17 cellular contexts compared by ENCODE assay signal in the genomic region with DNA sequence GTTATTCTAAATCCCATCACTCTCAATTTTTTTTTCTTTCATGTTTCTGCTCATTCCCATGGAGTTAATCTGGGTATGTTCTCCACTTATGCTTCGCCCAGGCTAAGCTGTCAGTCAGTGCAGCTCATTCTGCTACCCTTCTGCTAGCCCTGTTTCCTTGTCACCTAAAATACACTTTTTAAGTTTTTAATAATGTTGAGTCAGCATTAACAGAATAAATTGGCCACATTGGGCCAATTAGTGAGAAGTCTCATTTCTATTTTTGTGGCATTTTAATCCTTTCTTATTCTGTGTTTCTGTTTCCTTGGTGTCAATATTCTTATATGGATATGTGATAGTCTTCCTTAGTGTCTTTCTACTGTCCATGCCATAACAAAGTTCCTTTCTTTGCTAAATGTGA.
DNase-seq lines count a peak whose midpoint lies in the region; ATAC-seq and TF ChIP-seq lines count a peak whose summit lies in the region.
"Had no signal": no experiment of that assay in that cellular context is flagged by ENCODE, and none has a peak within 500 bp of the region (broad histone marks: within the 10 kb centered on the region; RNA-seq: fewer than 3 reads in every experiment).

No MANE protein-coding gene starts in this region.

- no peak overlapping the region for H3K23ac ChIP-seq in IMR-90 (ENCODE audit: low read depth, low read length)
- H3K23ac ChIP-seq in mesendoderm (ENCODE audit: low read length): no peak overlapping the region

- H3K18ac ChIP-seq in IMR-90 (ENCODE audit: low read depth, low read length): no peak overlapping the region
- no peak overlapping the region for H3K18ac ChIP-seq in mesendoderm (ENCODE audit: low read length)

- H3K4me1 ChIP-seq in IMR-90 (ENCODE audit: control insufficient read depth, insufficient read depth, low read length): no peaks in the 10 kb centered on the region
- H3K4me1 ChIP-seq in mesendoderm (ENCODE audit: control insufficient read depth, low read depth, low read length): no peaks in the 10 kb centered on the region
- H3K4me1 ChIP-seq: BLaER1, Caco-2, HAP-1 had no signal

- H3K4ac ChIP-seq in IMR-90 (ENCODE audit: low read depth, low read length): no peak overlapping the region
- H3K4ac ChIP-seq in mesendoderm (ENCODE audit: low read depth, low read length): no peak overlapping the region

- peak overlapping the region; percentile 52 for H3K27ac Mint-ChIP-seq in activated T-helper 1 cell treated with anti-CD3 and anti-CD28 coated beads, Interleukin-12 subunit alpha, Interleukin-12 subunit beta, Interleukin-2, Interleukin-4 antibody, amounts not matched to agents 30 ng/mL and 10 ng/mL and 1 ng/mL, durations not matched to agents 14 hours and 24 hours and 36 hours
- peak overlapping the region; percentile 72 for H3K27ac Mint-ChIP-seq in glutamatergic neuron (ENCODE audit: unreplicated experiment)
- H3K27ac Mint-ChIP-seq: B cell; CD4-positive, CD25-positive, alpha-beta regulatory T cell; CD8-positive, alpha-beta T cell; GM23338; HFFc6 had no signal

- H3K79me1 ChIP-seq in IMR-90 (ENCODE audit: low read depth in 1 of 2, low read length in 2 of 2) (no peaks in the 10 kb centered on the region), mesendoderm (ENCODE audit: low read length) (no peaks in the 10 kb centered on the region)

- H4K8ac ChIP-seq in IMR-90 (ENCODE audit: low read depth in 2 of 2, low read length in 2 of 2): no peak overlapping the region
- H4K8ac ChIP-seq in mesendoderm (ENCODE audit: low read depth, low read length): no peak overlapping the region

- H3K56ac ChIP-seq in IMR-90 (ENCODE audit: extremely low read depth, insufficient read depth, low read length): no peak overlapping the region
- no peak overlapping the region for H3K56ac ChIP-seq in mesendoderm (ENCODE audit: low read length)

- no peak for TF ChIP-seq RAD21 in IMR-90 (IDR thresholded peaks at IDR 0.05; ENCODE audit: low read length)

- H3K4me2 ChIP-seq in IMR-90 (ENCODE audit: low read depth, low read length) (no peak overlapping the region), mesendoderm (ENCODE audit: low read length) (no peak overlapping the region)
- H3K4me2 ChIP-seq: BLaER1, GM23338 had no signal

- in situ Hi-C loops in IMR-90 (cut with MboI; ENCODE audit: low sequenced_read_pairs): no loop called here

- H4K5ac ChIP-seq in IMR-90 (ENCODE audit: low read depth, low read length): no peak overlapping the region
- no peak overlapping the region for H4K5ac ChIP-seq in mesendoderm (ENCODE audit: low read length)

- dilution Hi-C loops in IMR-90 (cut with HindIII; ENCODE audit: low sequenced_read_pairs, unreplicated experiment): no loop called here

- H3K79me2 ChIP-seq in mesendoderm (ENCODE audit: control insufficient read depth, insufficient read depth, low read length): no peaks in the 10 kb centered on the region

- no peaks in the 10 kb centered on the region for H3K36me3 Mint-ChIP-seq in activated T-helper 1 cell treated with anti-CD3 and anti-CD28 coated beads, Interleukin-12 subunit alpha, Interleukin-12 subunit beta, Interleukin-2, Interleukin-4 antibody, amounts not matched to agents 30 ng/mL and 10 ng/mL and 1 ng/mL, durations not matched to agents 14 hours and 24 hours and 36 hours (ENCODE audit: low read depth)
- peaks cover under 1% of the 10 kb centered on the region for H3K36me3 Mint-ChIP-seq in glutamatergic neuron (ENCODE audit: unreplicated experiment)
- H3K36me3 Mint-ChIP-seq: CD8-positive, alpha-beta T cell had no signal

- H2AK5ac ChIP-seq in IMR-90 (ENCODE audit: low read depth, low read length) (no peak overlapping the region), mesendoderm (ENCODE audit: low read length) (no peak overlapping the region)

- H3K9me1 ChIP-seq in IMR-90 (ENCODE audit: insufficient read depth, low read length): no peaks in the 10 kb centered on the region

- no peak overlapping the region for H2AK9ac ChIP-seq in IMR-90 (replicated peaks; ENCODE audit: low read depth, low read length, poor library complexity)

- H3K27ac ChIP-seq in IMR-90 (ENCODE audit: insufficient read depth, low read length) (no peak overlapping the region), mesendoderm (ENCODE audit: low read depth, low read length) (no peak overlapping the region)
- H3K27ac ChIP-seq: BLaER1, C4-2B had no signal

- no peak overlapping the region for H4K91ac ChIP-seq in IMR-90 (ENCODE audit: insufficient read depth, low read depth, low read length)

- no peaks in the 10 kb centered on the region for H3K36me3 ChIP-seq in IMR-90 (ENCODE audit: control insufficient read depth, insufficient read depth, low read length)
- no peaks in the 10 kb centered on the region for H3K36me3 ChIP-seq in mesendoderm (ENCODE audit: control insufficient read depth, insufficient read depth, low read length)
- H3K36me3 ChIP-seq: BLaER1, HAP-1 had no signal

- no peak overlapping the region for H3K14ac ChIP-seq in IMR-90 (replicated peaks; ENCODE audit: low read depth, low read length)

- no peak overlapping the region for H3K4me3 Mint-ChIP-seq in activated T-helper 1 cell treated with anti-CD3 and anti-CD28 coated beads, Interleukin-12 subunit alpha, Interleukin-12 subunit beta, Interleukin-2, Interleukin-4 antibody, amounts not matched to agents 30 ng/mL and 10 ng/mL and 1 ng/mL, durations not matched to agents 14 hours and 24 hours and 36 hours
- H3K4me3 Mint-ChIP-seq in glutamatergic neuron (ENCODE audit: unreplicated experiment): no peak overlapping the region
- H3K4me3 Mint-ChIP-seq: B cell; CD4-positive, CD25-positive, alpha-beta regulatory T cell; CD8-positive, alpha-beta T cell; GM23338; HFFc6 had no signal

- H2BK20ac ChIP-seq in IMR-90 (ENCODE audit: low read depth, low read length): no peak overlapping the region

- no peak for ATAC-seq in IMR-90 (ENCODE audit: low read depth)
- ATAC-seq: CD8-positive, alpha-beta T cell; GM23338 had no signal

- no peaks in the 10 kb centered on the region for H3K9me3 ChIP-seq in IMR-90 (ENCODE audit: control insufficient read depth, insufficient read depth, low read length)
- H3K9me3 ChIP-seq: BLaER1, Caco-2, HAP-1 had no signal

- no peaks in the 10 kb centered on the region for H3K27me3 Mint-ChIP-seq in activated T-helper 1 cell treated with anti-CD3 and anti-CD28 coated beads, Interleukin-12 subunit alpha, Interleukin-12 subunit beta, Interleukin-2, Interleukin-4 antibody, amounts not matched to agents 30 ng/mL and 10 ng/mL and 1 ng/mL, durations not matched to agents 14 hours and 24 hours and 36 hours (ENCODE audit: insufficient read depth)
- peaks cover 2% of the 10 kb centered on the region for H3K27me3 Mint-ChIP-seq in glutamatergic neuron (ENCODE audit: unreplicated experiment)
- H3K27me3 Mint-ChIP-seq: B cell; CD4-positive, CD25-positive, alpha-beta regulatory T cell had no signal

- no TSS peak for BruUV-seq in IMR-90 (replicated peaks; lab: Mats Ljungman, UMichigan)

- no peak for TF ChIP-seq CTCF in IMR-90 (conservative IDR thresholded peaks at IDR 0.05; ENCODE audit: low read depth, low read length)
- TF ChIP-seq CTCF in glutamatergic neuron (IDR thresholded peaks at IDR 0.05; ENCODE audit: partially characterized antibody, unreplicated experiment): no peak

- H2BK120ac ChIP-seq in IMR-90 (ENCODE audit: low read depth, low read length) (no peak overlapping the region), mesendoderm (ENCODE audit: low read depth, low read length) (no peak overlapping the region)

- H2BK5ac ChIP-seq in IMR-90 (ENCODE audit: low read depth, low read length, poor library complexity, severe bottlenecking) (no peak overlapping the region), mesendoderm (ENCODE audit: low read length) (no peak overlapping the region)

- peaks cover 21% of the 10 kb centered on the region for H3K9me3 Mint-ChIP-seq in activated T-helper 1 cell treated with anti-CD3 and anti-CD28 coated beads, Interleukin-12 subunit alpha, Interleukin-12 subunit beta, Interleukin-2, Interleukin-4 antibody, amounts not matched to agents 30 ng/mL and 10 ng/mL and 1 ng/mL, durations not matched to agents 14 hours and 24 hours and 36 hours
- peaks cover 3% of the 10 kb centered on the region for H3K9me3 Mint-ChIP-seq in glutamatergic neuron (ENCODE audit: unreplicated experiment)
- H3K9me3 Mint-ChIP-seq: GM23338 had no signal

- H3K4me3 ChIP-seq in IMR-90 (ENCODE audit: insufficient read depth, low read depth, low read length) (no peak overlapping the region), mesendoderm (ENCODE audit: low read length) (no peak overlapping the region)
- H3K4me3 ChIP-seq: BLaER1, GM23338, HAP-1 had no signal

- DNase-seq in IMR-90: no peak
- no peak for DNase-seq in activated T-helper 1 cell treated with anti-CD3 and anti-CD28 coated beads, Interleukin-12 subunit alpha, Interleukin-12 subunit beta, Interleukin-2, Interleukin-4 antibody, amounts not matched to agents 30 ng/mL and 10 ng/mL and 1 ng/mL, durations not matched to agents 14 hours and 24 hours and 36 hours (ENCODE audit: low spot score)
- no peak for DNase-seq in glutamatergic neuron
- no peak for DNase-seq in amniotic stem cell (lab: John Stamatoyannopoulos, UW)
- DNase-seq in activated CD4-positive, alpha-beta T cell treated with anti-CD3 and anti-CD28 coated beads, Interleukin-2, amount 50 U/mL, for 4 hours: no peak
- DNase-seq in mesendoderm: no peak
- DNase-seq: Caco-2; CD4-positive, CD25-positive, alpha-beta regulatory T cell; CD8-positive, alpha-beta T cell; DMS153; DND-41; HFFc6 had no signal

- no peaks in the 10 kb centered on the region for H3K4me1 Mint-ChIP-seq in activated T-helper 1 cell treated with anti-CD3 and anti-CD28 coated beads, Interleukin-12 subunit alpha, Interleukin-12 subunit beta, Interleukin-2, Interleukin-4 antibody, amounts not matched to agents 30 ng/mL and 10 ng/mL and 1 ng/mL, durations not matched to agents 14 hours and 24 hours and 36 hours (ENCODE audit: low read depth)
- peaks cover 19% of the 10 kb centered on the region for H3K4me1 Mint-ChIP-seq in glutamatergic neuron (ENCODE audit: low read depth, unreplicated experiment)
- H3K4me1 Mint-ChIP-seq: B cell; CD4-positive, CD25-positive, alpha-beta regulatory T cell; GM23338 had no signal

- H4K20me1 ChIP-seq in IMR-90 (ENCODE audit: insufficient read depth, low read length): no peaks in the 10 kb centered on the region
- H4K20me1 ChIP-seq: BLaER1 had no signal

- no peak overlapping the region for H2AFZ ChIP-seq in IMR-90 (replicated peaks; ENCODE audit: low read length, poor library complexity)
- H2AFZ ChIP-seq: GM23338 had no signal

- intact Hi-C loops in IMR-90 (cut with micrococcal nuclease): no loop called here
- intact Hi-C loops in activated T-helper 1 cell treated with anti-CD3 and anti-CD28 coated beads, Interleukin-12 subunit alpha, Interleukin-12 subunit beta, Interleukin-2, Interleukin-4 antibody, amounts not matched to agents 30 ng/mL and 10 ng/mL and 1 ng/mL, durations not matched to agents 14 hours and 24 hours and 36 hours (cut with micrococcal nuclease): no loop called here

- CTCF ChIA-PET in IMR-90 (lab: Yijun Ruan, JAX): no interaction called here

- WGBS in IMR-90 (ENCODE audit: extremely low coverage in 2 of 2, insufficient read length in 1 of 2), 2 experiments: no CpG with 5 or more reads among the region's 1 CpG
- WGBS in mesendoderm (ENCODE audit: extremely low coverage, insufficient coverage, low lambda C conversion rate): no CpG with 5 or more reads among the region's 1 CpG

- no peaks in the 10 kb centered on the region for H3K27me3 ChIP-seq in IMR-90 (ENCODE audit: control insufficient read depth, insufficient read depth, low read length)
- no peaks in the 10 kb centered on the region for H3K27me3 ChIP-seq in mesendoderm (ENCODE audit: insufficient read depth, low read length, poor library complexity)
- H3K27me3 ChIP-seq: BLaER1 had no signal

- H2BK15ac ChIP-seq in IMR-90 (ENCODE audit: low read depth, low read length) (no peak overlapping the region), mesendoderm (replicated peaks; ENCODE audit: low read depth) (no peak overlapping the region)

- POLR2A ChIA-PET in IMR-90 (lab: Charles Lee; ENCODE audit: unreplicated experiment): no interaction called here

- no peak overlapping the region for H3K9ac ChIP-seq in IMR-90 (ENCODE audit: low read depth, low read length)
- H3K9ac ChIP-seq in mesendoderm (ENCODE audit: low read length): no peak overlapping the region
- H3K9ac ChIP-seq: BLaER1 had no signal

- TF ChIP-seq POLR2A in IMR-90 (IDR thresholded peaks at IDR 0.05; ENCODE audit: low read depth, low read length): no peak
